8 cellular contexts compared by ENCODE assay signal in genomic region chr4:1792832-1793495, GRCh38. TPM values are rescaled to one million over a fixed set of nuclear protein-coding genes. Genes with fewer than 3 reads are reported as not detected.
DNase-seq lines count a peak whose midpoint lies in the region; ATAC-seq, FAIRE-seq and TF ChIP-seq lines count a peak whose summit lies in the region.

TSS of gene FGFR3 (plus strand) at chr4:1793293. CDS start at chr4:1793935, 642 bp downstream.

- no peak for FAIRE-seq in endothelial cell of umbilical vein (lab: Jason Lieb, UNC)

- peak within 1 kb of the TSS; percentile 59 to 85 (median 79) for H3K4me3 Mint-ChIP-seq in IgD-negative memory B cell

- H3K27me3 Mint-ChIP-seq in IgD-negative memory B cell: peaks cover 10% of the 10 kb centered on the region

- CTCF ChIA-PET in endothelial cell of umbilical vein (lab: Charles Lee): interaction anchor here (1.5 to 4.6 kb wide), 5 partner anchors 15 to 45 kb away, joined by 3 to 29 read pairs (median 6); no protein-coding TSS in a partner anchor

- no peak within 1 kb of the TSS for H3K27ac Mint-ChIP-seq in IgD-negative memory B cell

- dilution Hi-C loops in endothelial cell of umbilical vein (cut with MboI; ENCODE audit: extremely low pct_ligation_motif_present, low sequenced_read_pairs): no loop called here

- TF ChIP-seq EP300 in transverse colon (IDR thresholded peaks at IDR 0.05; ENCODE audit: low read depth): no peak

- no peak for TF ChIP-seq POLR2A in endothelial cell of umbilical vein (IDR thresholded peaks at IDR 0.05; ENCODE audit: low read depth, low read length)
- TF ChIP-seq POLR2A in transverse colon (IDR thresholded peaks at IDR 0.05): no peak

- peak; percentile 65 to 76 for ATAC-seq in activated CD4-positive, CD25-positive, alpha-beta regulatory T cell treated with anti-CD3 and anti-CD28 coated beads, Interleukin-2, amount 50 U/mL, for 24 hours
- ATAC-seq in GM18861 (IDR thresholded peaks at IDR 0.05; ENCODE audit: unreplicated experiment): no peak

- peaks cover 0 to 6% (median 0%) of the 10 kb centered on the region in 3 donors for H3K4me1 Mint-ChIP-seq in IgD-negative memory B cell

- H3K36me3 Mint-ChIP-seq in IgD-negative memory B cell: no peaks in the 10 kb centered on the region

- no peak for TF ChIP-seq CTCF in endothelial cell of umbilical vein (IDR thresholded peaks at IDR 0.05; ENCODE audit: extremely low read depth in 1 of 2, insufficient read depth in 1 of 2, low read depth in 1 of 2, low read length in 2 of 2)
- TF ChIP-seq CTCF in transverse colon (IDR thresholded peaks at IDR 0.05): no peak

- in situ Hi-C loops in transverse colon (cut with MboI; ENCODE audit: low pct_ligation_motif_present in 1 of 4, low pct_unique_long_range_greater_than_20kb in 1 of 4, low sequenced_read_pairs in 3 of 4): no loop called here

- BruUV-seq in endothelial cell of umbilical vein (replicated peaks; lab: Mats Ljungman, UMichigan): no TSS peak

- H3K9me1 ChIP-seq in endothelial cell of umbilical vein (replicated peaks; ENCODE audit: control insufficient read depth, extremely low read depth, insufficient read depth, low read length): no peaks in the 10 kb centered on the region

- H3K27ac ChIP-seq in endothelial cell of umbilical vein (ENCODE audit: insufficient read depth, low read depth, low read length) (no peak within 1 kb of the TSS), muscle layer of duodenum (ENCODE audit: low read length) (no peak within 1 kb of the TSS), transverse colon (peak within 1 kb of the TSS; percentile 64 to 87 (median 79))

- intact Hi-C loops in endothelial cell of umbilical vein (cut with micrococcal nuclease) (loop anchor here (5.0 kb wide), 1 partner anchor 46 kb away; no protein-coding TSS in a partner anchor), transverse colon (cut with DNase I; ENCODE audit: low total_unique reads) (no loop called here)

- WGBS in transverse colon (ENCODE audit: low coverage in 1 of 2), 2 donors: 2% methylated on average over 29 of the region's 95 CpGs; no CpG with 5 or more reads in 1 of the 2 donors

- no peaks in the 10 kb centered on the region for H3K9me3 Mint-ChIP-seq in IgD-negative memory B cell

- H2AFZ ChIP-seq in endothelial cell of umbilical vein (ENCODE audit: low read depth, low read length): peak within 1 kb of the TSS; percentile 55

- no peak for DNase-seq in activated CD4-positive, CD25-positive, alpha-beta regulatory T cell (lab: John Stamatoyannopoulos, UW)
- peak; percentile 18 for DNase-seq in activated CD4-positive, alpha-beta T cell treated with anti-CD3 and anti-CD28 coated beads, Interleukin-2, amount 50 U/mL, for 1 hour
- no peak for DNase-seq in endothelial cell of umbilical vein (ENCODE audit: low read depth, low spot score)
- peak; percentile 56 for DNase-seq in transverse colon

- no peaks in the 10 kb centered on the region for H4K20me1 ChIP-seq in endothelial cell of umbilical vein (replicated peaks; ENCODE audit: control insufficient read depth, extremely low read depth, insufficient read depth, low read length)

- H3K79me2 ChIP-seq in endothelial cell of umbilical vein (ENCODE audit: control insufficient read depth, insufficient read depth, low read length): no peaks in the 10 kb centered on the region

- H3K9ac ChIP-seq in endothelial cell of umbilical vein (replicated peaks; ENCODE audit: extremely low read depth, insufficient read depth, low read length): no peak within 1 kb of the TSS

- H3K27me3 ChIP-seq in endothelial cell of umbilical vein (ENCODE audit: control insufficient read depth in 2 of 2, insufficient read depth in 2 of 2, low read length in 2 of 2): peaks cover 16 to 24% of the 10 kb centered on the region in 2 experiments
- peaks cover 9% of the 10 kb centered on the region for H3K27me3 ChIP-seq in muscle layer of duodenum (ENCODE audit: low read depth, low read length)
- H3K27me3 ChIP-seq in transverse colon: peaks cover 48% of the 10 kb centered on the region

- H3K4me1 ChIP-seq in endothelial cell of umbilical vein (ENCODE audit: control insufficient read depth, extremely low read depth, insufficient read depth, low read length) (no peaks in the 10 kb centered on the region), muscle layer of duodenum (ENCODE audit: control insufficient read depth in 1 of 2, insufficient read depth in 2 of 2, low read length in 2 of 2) (peaks cover 0 to 20% of the 10 kb centered on the region in 2 donors), transverse colon (peaks cover 17 to 37% (median 32%) of the 10 kb centered on the region in 4 donors)

- POLR2A ChIA-PET in endothelial cell of umbilical vein (lab: Charles Lee): no interaction called here

- H3K9me3 ChIP-seq in endothelial cell of umbilical vein (replicated peaks; ENCODE audit: control insufficient read depth, insufficient read depth, low read length) (no peaks in the 10 kb centered on the region), muscle layer of duodenum (ENCODE audit: control insufficient read depth in 1 of 2, low read length in 2 of 2) (no peaks in the 10 kb centered on the region), transverse colon (no peaks in the 10 kb centered on the region)

- no peaks in the 10 kb centered on the region for H3K36me3 ChIP-seq in endothelial cell of umbilical vein (ENCODE audit: control insufficient read depth in 2 of 2, extremely low read depth in 1 of 2, insufficient read depth in 2 of 2, low read length in 2 of 2)
- no peaks in the 10 kb centered on the region for H3K36me3 ChIP-seq in muscle layer of duodenum (ENCODE audit: control insufficient read depth in 1 of 2, insufficient read depth in 2 of 2, low read length in 2 of 2)
- no peaks in the 10 kb centered on the region for H3K36me3 ChIP-seq in transverse colon

- H3K4me3 ChIP-seq in endothelial cell of umbilical vein (replicated peaks in 1 of 3; ENCODE audit: insufficient read depth in 1 of 3, low read depth in 1 of 3, low read length in 3 of 3): peak within 1 kb of the TSS in 2 of 3 experiments; percentile 22 to 39
- H3K4me3 ChIP-seq in muscle layer of duodenum (ENCODE audit: low read depth in 1 of 2, low read length in 2 of 2): peak within 1 kb of the TSS; percentile 3 to 55
- peak within 1 kb of the TSS; percentile 46 to 71 (median 66) for H3K4me3 ChIP-seq in transverse colon

- H3K4me2 ChIP-seq in endothelial cell of umbilical vein (ENCODE audit: insufficient read depth, low read length): peak within 1 kb of the TSS; percentile 21

TF ChIP-seq in endothelial cell of umbilical vein, 7 proteins besides CTCF, POLR2A, EP300 and RAD21:
- TF ChIP-seq EZH2 (IDR thresholded peaks at IDR 0.05; ENCODE audit: borderline replicate concordance, low read depth, low read length, severe bottlenecking): no peak
- no peak for TF ChIP-seq JUN (IDR thresholded peaks at IDR 0.05; ENCODE audit: borderline replicate concordance, insufficient read depth, insufficient read length, low read depth)
- TF ChIP-seq GATA2 (IDR thresholded peaks at IDR 0.05; ENCODE audit: insufficient read depth, insufficient read length, low read depth, low read length): no peak
- no peak for TF ChIP-seq MYC (IDR thresholded peaks at IDR 0.05; ENCODE audit: low read depth, low read length)
- no peak for TF ChIP-seq MAX (IDR thresholded peaks at IDR 0.05; ENCODE audit: insufficient read depth, insufficient read length)
- TF ChIP-seq POLR2AphosphoS5 (IDR thresholded peaks at IDR 0.05; ENCODE audit: insufficient read depth, low read depth, low read length): no peak
- TF ChIP-seq FOS (IDR thresholded peaks at IDR 0.05; ENCODE audit: borderline replicate concordance, insufficient read depth, low read length): no peak

RNA-seq across cellular contexts. Expression of gene FGFR3, which starts in this region (rescaled TPM):
- polyA plus RNA-seq in IgD-negative memory B cell (0.45 TPM), endothelial cell of umbilical vein (0.73 and 0.92 TPM in 2 replicates)
- total RNA-seq in endothelial cell of umbilical vein (1.2 TPM in 2 replicates), transverse colon (100 to 1,000 TPM in 2 of 4 donors, 10 to 100 TPM in 2; 56.2 to 209 (median 110) TPM)
- 0.48 and 0.63 TPM in 2 replicates for polyA plus RNA-seq in endothelial cell of umbilical vein (2011; cell fraction: cytosol; rRNA removed)
- polyA plus RNA-seq in endothelial cell of umbilical vein (2011; cell fraction: nucleus; rRNA removed): 3.4 and 4.4 TPM in 2 replicates
- 0.46 and 0.60 TPM in 2 replicates for polyA plus RNA-seq in endothelial cell of umbilical vein (2012)
- 1.6 and 1.7 TPM in 2 replicates for polyA minus RNA-seq in endothelial cell of umbilical vein
- 5.6 TPM for polyA minus RNA-seq in endothelial cell of umbilical vein (2011; cell fraction: cytosol; rRNA and poly(A)+ RNA removed)
- 1.1 and 1.3 TPM in 2 replicates for polyA minus RNA-seq in endothelial cell of umbilical vein (2011; cell fraction: nucleus; rRNA and poly(A)+ RNA removed)

Comparison
In these comparisons a context has a peak if more than half of its experiments do, and no peak if none do; other contexts are left out.
1. RNA of gene FGFR3 (total RNA-seq): 56.2 to 209 TPM in transverse colon; 1.2 TPM in endothelial cell of umbilical vein; every median in the first group is over 10 times any median in the second.
2. DNase-seq: peak in activated CD4-positive, alpha-beta T cell treated with anti-CD3 and anti-CD28 coated beads, Interleukin-2, amount 50 U/mL, for 1 hour (single experiment) and transverse colon (single experiment); none in activated CD4-positive, CD25-positive, alpha-beta regulatory T cell (0 of 4) and endothelial cell of umbilical vein (single experiment).
3. H3K27ac ChIP-seq: peak in transverse colon (4 of 4); none in endothelial cell of umbilical vein (single experiment) and muscle layer of duodenum (single experiment).
4. Peak in every context shown above with its lines, with median percentiles within 50 percentile points of each other: H3K4me3 ChIP-seq.